ENCODE assay signal across 8 cellular contexts in the genomic region with DNA sequence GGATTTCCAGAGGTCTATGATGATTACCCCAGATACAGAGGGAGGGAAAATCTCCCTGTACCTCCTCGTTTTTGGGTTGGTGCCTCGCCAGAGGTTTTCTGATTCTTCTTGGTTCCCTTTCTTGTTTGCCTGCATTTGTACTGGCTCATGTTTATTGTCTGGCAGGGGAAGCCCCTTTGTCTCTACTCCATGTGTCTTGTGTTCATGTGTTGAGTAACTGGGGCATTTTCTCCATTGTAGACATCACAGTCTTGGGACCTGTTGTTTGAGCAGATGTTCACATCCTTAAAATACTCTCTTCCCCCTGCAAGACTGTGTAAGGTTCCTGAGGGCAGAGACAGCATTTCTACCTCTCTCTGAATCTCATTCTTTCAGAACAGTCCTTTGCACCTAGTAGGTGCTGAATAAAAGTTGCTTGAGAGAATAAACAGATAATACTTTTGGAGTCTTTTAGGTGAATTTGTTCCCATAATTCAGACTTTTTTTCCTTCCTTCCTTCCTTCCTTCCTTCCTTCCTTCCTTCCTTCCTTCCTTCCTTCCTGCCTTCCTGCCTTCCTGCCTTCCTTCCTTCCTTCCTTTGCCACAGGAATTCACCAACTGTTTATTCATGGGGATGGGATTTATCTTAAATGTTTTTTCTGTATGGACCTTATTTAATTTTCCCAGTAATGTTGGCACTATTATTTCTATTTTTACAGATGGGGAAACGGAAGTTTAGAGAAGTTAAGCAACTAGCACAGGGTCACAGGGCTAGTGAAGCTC.
DNase-seq lines count a peak whose midpoint lies in the region; ATAC-seq and TF ChIP-seq lines count a peak whose summit lies in the region.
"Had no signal": no experiment of that assay in that cellular context is flagged by ENCODE, and none has a peak within 500 bp of the region (broad histone marks: within the 10 kb centered on the region; RNA-seq: fewer than 3 reads in every experiment).

No MANE protein-coding gene starts in this region.

- H3K9me3 ChIP-seq in SK-N-MC (ENCODE audit: low read depth, low read length) (no peaks in the 10 kb centered on the region), neutrophil (no peaks in the 10 kb centered on the region)

- H3K9ac ChIP-seq in SK-N-MC (ENCODE audit: insufficient read length), result peak overlapping the region; percentile 84

- TF ChIP-seq CTCF in neutrophil (IDR thresholded peaks at IDR 0.05), result no peak

- ATAC-seq in GM19395 (IDR thresholded peaks at IDR 0.05; ENCODE audit: unreplicated experiment) (peak; percentile 76), HG02884 (IDR thresholded peaks at IDR 0.05; ENCODE audit: unreplicated experiment) (peak; percentile 85)

- H3K27me3 ChIP-seq in neutrophil, result no peaks in the 10 kb centered on the region

- H3K4me1 ChIP-seq in neutrophil (ENCODE audit: control insufficient read depth in 1 of 2, insufficient read depth in 1 of 2, low read depth in 1 of 2, low read length in 1 of 2), result peaks cover 14 to 19% of the 10 kb centered on the region in 2 experiments

- DNase-seq in SK-N-MC (ENCODE audit: low read depth, low spot score) (peak; percentile 98), NCI-H82 (lab: John Stamatoyannopoulos, UW) (no peak), COR-L47 (lab: John Stamatoyannopoulos, UW) (no peak), ecto neural progenitor cell (ENCODE audit: low spot score) (no peak)
- DNase-seq: NCI-H526 had no signal

- H3K4me3 ChIP-seq in SK-N-MC (peak overlapping the region; percentile 68), neutrophil (ENCODE audit: low read depth in 1 of 2, low read length in 1 of 2) (no peak overlapping the region)

- peak overlapping the region; percentile 100 for H3K27ac ChIP-seq in SK-N-MC
- H3K27ac ChIP-seq in neutrophil, result peak overlapping the region; percentile 66

- peaks cover 7% of the 10 kb centered on the region for H3K36me3 ChIP-seq in SK-N-MC (ENCODE audit: insufficient read depth, low read length)
- no peaks in the 10 kb centered on the region for H3K36me3 ChIP-seq in neutrophil
